In the genomic region with DNA sequence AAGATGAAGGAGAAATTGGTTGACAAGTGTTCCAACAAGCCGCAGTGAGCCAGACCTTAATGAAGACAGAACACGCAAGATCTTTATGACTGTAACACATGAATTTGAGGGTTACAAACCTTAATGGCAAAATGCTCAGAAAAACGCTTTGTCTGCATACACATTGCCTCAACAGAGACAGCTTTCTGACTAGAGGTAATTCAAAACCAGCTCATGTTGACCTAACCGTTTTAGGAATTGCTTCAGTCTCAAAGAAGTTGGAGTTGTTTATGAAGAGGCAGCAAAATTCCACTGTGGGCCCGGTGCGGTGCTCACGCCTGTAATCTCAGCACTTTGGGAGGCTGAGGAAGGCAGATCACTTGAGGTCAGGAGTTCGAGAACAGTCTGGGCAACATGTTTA, we compare ENCODE assay signal across 10 cellular contexts. TPM values are rescaled to one million over a fixed set of nuclear protein-coding genes. Genes with fewer than 3 reads are reported as not detected.
DNase-seq lines count a peak whose midpoint lies in the region; ATAC-seq, FAIRE-seq and TF ChIP-seq lines count a peak whose summit lies in the region.
"Had no signal": no experiment of that assay in that cellular context is flagged by ENCODE, and none has a peak within 500 bp of the region (broad histone marks: within the 10 kb centered on the region; RNA-seq: fewer than 3 reads in every experiment).

No MANE protein-coding gene starts in this region.

- H3K4me2 ChIP-seq in IMR-90 (ENCODE audit: low read depth, low read length) = no peak overlapping the region

- 0 out of 2 replicates have a peak overlapping the region, but pooled peaks have one; percentile 36 for H3K14ac ChIP-seq in IMR-90 (replicated peaks; ENCODE audit: low read depth, low read length)

- CTCF ChIA-PET in CD8-positive, alpha-beta T cell (lab: Charles Lee) = interaction anchor here (1.0 kb wide), 1 partner anchor 15 kb away, joined by 3 read pairs; no protein-coding TSS in a partner anchor
- CTCF ChIA-PET in IMR-90 (lab: Yijun Ruan, JAX) = no interaction called here

- H3K36me3 ChIP-seq in CD8-positive, alpha-beta T cell (ENCODE audit: insufficient read depth, low read length) = no peaks in the 10 kb centered on the region
- H3K36me3 ChIP-seq in IMR-90 (ENCODE audit: control insufficient read depth, insufficient read depth, low read length) (peaks cover 4% of the 10 kb centered on the region), bronchial epithelial cell (ENCODE audit: control insufficient read depth, insufficient read depth, low read length) (no peaks in the 10 kb centered on the region)

- peaks cover 41% of the 10 kb centered on the region for H3K4me1 Mint-ChIP-seq in CD8-positive, alpha-beta T cell (ENCODE audit: low read depth)
- peaks cover 39% of the 10 kb centered on the region for H3K4me1 Mint-ChIP-seq in nephron progenitor cell

- in situ Hi-C loops in IMR-90 (cut with MboI; ENCODE audit: low sequenced_read_pairs) = loop anchor here (5.0 kb wide), 1 partner anchor 48 kb away; no protein-coding TSS in a partner anchor

- peak overlapping the region; percentile 88 for H3K4me3 Mint-ChIP-seq in CD8-positive, alpha-beta T cell
- peak overlapping the region; percentile 89 for H3K4me3 Mint-ChIP-seq in nephron progenitor cell

- H3K4me1 ChIP-seq in CD8-positive, alpha-beta T cell (ENCODE audit: insufficient read depth, low read length) = peaks cover 23% of the 10 kb centered on the region
- H3K4me1 ChIP-seq in IMR-90 (ENCODE audit: control insufficient read depth, insufficient read depth, low read length) = peaks cover 15% of the 10 kb centered on the region

- H3K4me3 ChIP-seq in CD8-positive, alpha-beta T cell (ENCODE audit: low read depth, low read length) = no peak overlapping the region
- no peak overlapping the region for H3K4me3 ChIP-seq in IMR-90 (ENCODE audit: insufficient read depth, low read depth, low read length)
- no peak overlapping the region for H3K4me3 ChIP-seq in bronchial epithelial cell (ENCODE audit: low read depth, low read length)

- no peak for DNase-seq in CD8-positive, alpha-beta T cell
- DNase-seq in IMR-90 (peak; percentile 38), bronchial epithelial cell (ENCODE audit: low read depth) (peak; percentile 31), nephron progenitor cell (no peak), globus pallidus (ENCODE audit: low spot score) (no peak), mesenteric fat pad (ENCODE audit: low spot score) (no peak), SW 1271 (lab: John Stamatoyannopoulos, UW) (no peak)
- DNase-seq: activated CD4-positive, CD25-positive, alpha-beta regulatory T cell treated with anti-CD3 and anti-CD28 coated beads, Interleukin-2, amount 50 U/mL, for 72 hours had no signal

- no peak overlapping the region for H3K9ac ChIP-seq in IMR-90 (ENCODE audit: low read depth, low read length)

- no peak overlapping the region for H2AFZ ChIP-seq in IMR-90 (replicated peaks; ENCODE audit: low read length, poor library complexity)

- no peak for TF ChIP-seq CTCF in CD8-positive, alpha-beta T cell (IDR thresholded peaks at IDR 0.05)
- TF ChIP-seq CTCF in IMR-90 (conservative IDR thresholded peaks at IDR 0.05; ENCODE audit: low read depth, low read length) (no peak), bronchial epithelial cell (IDR thresholded peaks at IDR 0.05; ENCODE audit: insufficient read depth, low read length, severe bottlenecking) (no peak), nephron progenitor cell (IDR thresholded peaks at IDR 0.05) (no peak)

- no peak for FAIRE-seq in bronchial epithelial cell (lab: Jason Lieb, UNC)
- FAIRE-seq: G401.6 had no signal

- no peak overlapping the region for H3K23ac ChIP-seq in IMR-90 (ENCODE audit: low read depth, low read length)

- H3K9me3 ChIP-seq in CD8-positive, alpha-beta T cell (ENCODE audit: low read length) = no peaks in the 10 kb centered on the region
- H3K9me3 ChIP-seq in IMR-90 (ENCODE audit: control insufficient read depth, insufficient read depth, low read length) = no peaks in the 10 kb centered on the region

- H4K91ac ChIP-seq in IMR-90 (ENCODE audit: insufficient read depth, low read depth, low read length) = no peak overlapping the region

- H3K79me1 ChIP-seq in IMR-90 (ENCODE audit: low read depth in 1 of 2, low read length in 2 of 2) = peaks cover 3 to 17% of the 10 kb centered on the region in 2 experiments; a peak in 2 of 4 replicates

- POLR2A ChIA-PET in CD8-positive, alpha-beta T cell (lab: Charles Lee) = no interaction called here
- POLR2A ChIA-PET in IMR-90 (lab: Charles Lee; ENCODE audit: unreplicated experiment) = no interaction called here

- H3K56ac ChIP-seq in IMR-90 (ENCODE audit: extremely low read depth, insufficient read depth, low read length) = no peak overlapping the region

- WGBS in IMR-90 (ENCODE audit: extremely low coverage in 2 of 2, insufficient read length in 1 of 2), 2 experiments = 100% methylated on average over 2 of the region's 8 CpGs; no CpG with 5 or more reads in 1 of the 2 experiments

- H3K27ac ChIP-seq in CD8-positive, alpha-beta T cell (ENCODE audit: low read depth, low read length) = no peak overlapping the region
- H3K27ac ChIP-seq in IMR-90 (ENCODE audit: insufficient read depth, low read length) = peak overlapping the region; percentile 49; the same call in 1 of the 2 replicates

- no peak for TF ChIP-seq RAD21 in IMR-90 (IDR thresholded peaks at IDR 0.05; ENCODE audit: low read length)

- H2AK9ac ChIP-seq in IMR-90 (replicated peaks; ENCODE audit: low read depth, low read length, poor library complexity) = no peak overlapping the region

- H4K8ac ChIP-seq in IMR-90 (ENCODE audit: low read depth in 2 of 2, low read length in 2 of 2) = peak overlapping the region; percentile 45 to 83; a peak in 3 of 4 replicates

- H3K27ac Mint-ChIP-seq in CD8-positive, alpha-beta T cell = peak overlapping the region; percentile 56
- peak overlapping the region; percentile 99 for H3K27ac Mint-ChIP-seq in nephron progenitor cell

- H3K18ac ChIP-seq in IMR-90 (ENCODE audit: low read depth, low read length) = no peak overlapping the region

- H4K5ac ChIP-seq in IMR-90 (ENCODE audit: low read depth, low read length) = no peak overlapping the region

- ATAC-seq in CD8-positive, alpha-beta T cell = no peak
- ATAC-seq in IMR-90 (ENCODE audit: low read depth) (no peak), GM18868 (IDR thresholded peaks at IDR 0.05; ENCODE audit: unreplicated experiment) (no peak)

- dilution Hi-C loops in IMR-90 (cut with HindIII; ENCODE audit: low sequenced_read_pairs, unreplicated experiment) = no loop called here

- no TSS peak for BruUV-seq in IMR-90 (replicated peaks; lab: Mats Ljungman, UMichigan)

- no peaks in the 10 kb centered on the region for H3K9me3 Mint-ChIP-seq in CD8-positive, alpha-beta T cell
- no peaks in the 10 kb centered on the region for H3K9me3 Mint-ChIP-seq in nephron progenitor cell

- 0 out of 2 replicates have a peak overlapping the region, but pooled peaks have one; percentile 23 for H2BK120ac ChIP-seq in IMR-90 (ENCODE audit: low read depth, low read length)

- no peaks in the 10 kb centered on the region for H3K27me3 ChIP-seq in CD8-positive, alpha-beta T cell (ENCODE audit: insufficient read depth, low read length)
- no peaks in the 10 kb centered on the region for H3K27me3 ChIP-seq in IMR-90 (ENCODE audit: control insufficient read depth, insufficient read depth, low read length)
- no peaks in the 10 kb centered on the region for H3K27me3 ChIP-seq in bronchial epithelial cell (ENCODE audit: control insufficient read depth, insufficient read depth, low read length)

- intact Hi-C loops in CD8-positive, alpha-beta T cell (cut with DNase I, micrococcal nuclease) = loop anchor here (2.0 to 10.0 kb wide), 6 partner anchors 31 to 1098 kb away; partner anchors contain the start of genes ABHD11 (in 2 of the 2), BCL7B (in 1 of the 2), EIF4H (in 1 of the 2) and GTF2IRD1 (in 1 of the 2)
- intact Hi-C loops in IMR-90 (cut with micrococcal nuclease) = no loop called here

- H3K36me3 Mint-ChIP-seq in CD8-positive, alpha-beta T cell = peaks cover 9% of the 10 kb centered on the region
- peaks cover 6% of the 10 kb centered on the region for H3K36me3 Mint-ChIP-seq in nephron progenitor cell (ENCODE audit: low read depth)

- 0 out of 2 replicates have a peak, but pooled peaks cover 3% of the 10 kb centered on the region for H3K9me1 ChIP-seq in IMR-90 (ENCODE audit: insufficient read depth, low read length)

- no peak overlapping the region; the same call in 1 of the 2 replicates for H2BK20ac ChIP-seq in IMR-90 (ENCODE audit: low read depth, low read length)

- TF ChIP-seq POLR2A in IMR-90 (IDR thresholded peaks at IDR 0.05; ENCODE audit: low read depth, low read length) = no peak

- H2BK15ac ChIP-seq in IMR-90 (ENCODE audit: low read depth, low read length) = peak overlapping the region; percentile 48; the same call in 1 of the 3 replicates

- H2AK5ac ChIP-seq in IMR-90 (ENCODE audit: low read depth, low read length) = no peak overlapping the region

- peaks cover 18% of the 10 kb centered on the region for H4K20me1 ChIP-seq in IMR-90 (ENCODE audit: insufficient read depth, low read length)

- no peak overlapping the region for H3K4ac ChIP-seq in IMR-90 (ENCODE audit: low read depth, low read length)

- H2BK5ac ChIP-seq in IMR-90 (ENCODE audit: low read depth, low read length, poor library complexity, severe bottlenecking) = peak overlapping the region; percentile 60

- no peaks in the 10 kb centered on the region for H3K27me3 Mint-ChIP-seq in CD8-positive, alpha-beta T cell (ENCODE audit: low read depth)
- H3K27me3 Mint-ChIP-seq in nephron progenitor cell (ENCODE audit: low read depth, poor library complexity) = peaks cover 6% of the 10 kb centered on the region

TF ChIP-seq in IMR-90, 13 proteins besides CTCF, POLR2A, EP300 and RAD21 (continues in another document):
- TF ChIP-seq CEBPB (IDR thresholded peaks at IDR 0.05; ENCODE audit: low read depth, low read length) (no peak), FOS (IDR thresholded peaks at IDR 0.05; ENCODE audit: low read depth, low read length) (no peak), CHD1 (IDR thresholded peaks at IDR 0.05; ENCODE audit: low read depth, low read length) (no peak), SMC3 (IDR thresholded peaks at IDR 0.05; ENCODE audit: low read depth, low read length) (no peak), NFE2L2 (IDR thresholded peaks at IDR 0.05; ENCODE audit: low read depth, low read length) (no peak), RCOR1 (IDR thresholded peaks at IDR 0.05; ENCODE audit: insufficient replicate concordance, low read length) (no peak), MXI1 (IDR thresholded peaks at IDR 0.05; ENCODE audit: borderline replicate concordance, low read depth, low read length) (no peak)

RNA-seq across cellular contexts. Expression of gene GTF2I, which starts 2.2 kb away (rescaled TPM):
- total RNA-seq in CD8-positive, alpha-beta T cell = 100 to 1,000 TPM; 106 to 108 TPM
- total RNA-seq in IMR-90 (2012; rRNA removed) (46.4 and 66.7 TPM in 2 replicates), bronchial epithelial cell (41.9 and 46.1 TPM in 2 replicates), mesenteric fat pad (219 TPM)
- 78.3 and 88.8 TPM in 2 replicates for polyA plus RNA-seq in IMR-90 (2012; rRNA removed)
- polyA plus RNA-seq in IMR-90 (2012; cell fraction: cytosol; rRNA removed) = 18.4 and 23.4 TPM in 2 replicates
- 131 and 548 TPM in 2 replicates for polyA plus RNA-seq in IMR-90 (2012; cell fraction: nucleus; rRNA removed; ENCODE audit: low replicate concordance)

Comparison
In these comparisons a context has a peak if more than half of its experiments do, and no peak if none do; other contexts are left out.
1. DNase-seq: peak in IMR-90 (single experiment) and bronchial epithelial cell (single experiment); none in CD8-positive, alpha-beta T cell (0 of 7), nephron progenitor cell (single experiment), globus pallidus (single experiment), mesenteric fat pad (single experiment) and SW 1271 (0 of 2).